31 cellular contexts compared by ENCODE assay signal in genomic region chr13:77373541-77373940, GRCh38.
"Had no signal": no experiment of that assay in that cellular context is flagged by ENCODE, and none has a peak within 500 bp of the region (broad histone marks: within the 10 kb centered on the region; RNA-seq: fewer than 3 reads in every experiment).

No MANE protein-coding gene starts in this region.

- H3K79me2 ChIP-seq: hepatocyte had no signal

- H3K4me3 ChIP-seq: adrenal gland, body of pancreas, esophagus squamous epithelium, gastroesophageal sphincter, heart right ventricle, hepatocyte had no signal

- DNase-seq: activated CD4-positive, alpha-beta memory T cell treated with anti-CD3 and anti-CD28 coated beads for 36 hours; activated CD4-positive, alpha-beta T cell treated with anti-CD3 and anti-CD28 coated beads for 36 hours; activated CD4-positive, alpha-beta T cell treated with anti-CD3 and anti-CD28 coated beads, Interleukin-2, amount 10 ng/mL, durations not matched to agents 24 days and 14 days; activated CD4-positive, CD25-positive, alpha-beta regulatory T cell; activated CD4-positive, CD25-positive, alpha-beta regulatory T cell treated with anti-CD3 and anti-CD28 coated beads, Interleukin-2, amount 50 U/mL, for 72 hours; activated CD8-positive, alpha-beta memory T cell treated with anti-CD3 and anti-CD28 coated beads, Interleukin-2, amount 10 ng/mL, durations not matched to agents 7 days and 5 days; activated CD8-positive, alpha-beta memory T cell treated with anti-CD3 and anti-CD28 coated beads, Interleukin-2, amount 50 U/mL, for 4 hours; activated CD8-positive, alpha-beta T cell treated with anti-CD3 and anti-CD28 coated beads, Interleukin-2, amount 10 ng/mL, durations not matched to agents 7 days and 5 days; activated effector memory CD4-positive, alpha-beta T cell treated with anti-CD3 and anti-CD28 coated beads, Interleukin-2, amount 50 U/mL, for 16 hours; activated naive CD4-positive, alpha-beta T cell treated with anti-CD3 and anti-CD28 coated beads for 36 hours; activated naive CD8-positive, alpha-beta T cell treated with anti-CD3 and anti-CD28 coated beads for 36 hours; activated naive CD8-positive, alpha-beta T cell treated with anti-CD3 and anti-CD28 coated beads, Interleukin-2, amount 50 U/mL, for 24 hours; activated T-cell treated with anti-CD3 and anti-CD28 coated beads, Interleukin-2, amount 50 U/mL, for 1 hour; activated T-cell treated with anti-CD3 and anti-CD28 coated beads, Interleukin-2, amount 50 U/mL, for 48 hours; adrenal gland; amygdala; aorta; body of pancreas; cortex of kidney; dermis blood vessel endothelial cell; effector CD4-positive, alpha-beta T cell; effector memory CD8-positive, alpha-beta T cell; esophagus squamous epithelium; foreskin melanocyte; heart right ventricle had no signal

- H3K27ac Mint-ChIP-seq: activated CD4-positive, alpha-beta memory T cell treated with anti-CD3 and anti-CD28 coated beads for 36 hours; activated CD4-positive, alpha-beta T cell treated with anti-CD3 and anti-CD28 coated beads for 36 hours; activated CD4-positive, alpha-beta T cell treated with anti-CD3 and anti-CD28 coated beads, Interleukin-2, amount 10 ng/mL, durations not matched to agents 24 days and 14 days; activated CD8-positive, alpha-beta memory T cell treated with anti-CD3 and anti-CD28 coated beads, Interleukin-2, amount 10 ng/mL, durations not matched to agents 7 days and 5 days; activated CD8-positive, alpha-beta T cell treated with anti-CD3 and anti-CD28 coated beads, Interleukin-2, amount 10 ng/mL, durations not matched to agents 7 days and 5 days; activated naive CD4-positive, alpha-beta T cell treated with anti-CD3 and anti-CD28 coated beads for 36 hours; activated naive CD4-positive, alpha-beta T cell treated with anti-CD3 and anti-CD28 coated beads, Interleukin-2, amount 50 U/mL, for 24 hours; activated naive CD8-positive, alpha-beta T cell treated with anti-CD3 and anti-CD28 coated beads for 36 hours; activated naive CD8-positive, alpha-beta T cell treated with anti-CD3 and anti-CD28 coated beads, Interleukin-2, amount 50 U/mL, for 24 hours; activated T-helper 1 cell treated with anti-CD3 and anti-CD28 coated beads, Interleukin-12 subunit alpha, Interleukin-12 subunit beta, Interleukin-2, Interleukin-4 antibody, amounts not matched to agents 30 ng/mL and 10 ng/mL and 1 ng/mL, durations not matched to agents 14 hours and 24 hours and 36 hours; activated T-helper 2 cell treated with anti-CD3 and anti-CD28 coated beads, Interferon-gamma antibody, Interleukin-2, Interleukin-4, amounts not matched to agents 10 μg/mL and 5 μg/mL and 100 μg/mL, durations not matched to agents 14 hours and 24 hours and 36 hours; effector memory CD8-positive, alpha-beta T cell had no signal

- H3K4me1 ChIP-seq: adrenal gland, body of pancreas, gastroesophageal sphincter had no signal

- H3K36me3 Mint-ChIP-seq: activated CD4-positive, alpha-beta memory T cell treated with anti-CD3 and anti-CD28 coated beads for 36 hours; activated CD8-positive, alpha-beta memory T cell treated with anti-CD3 and anti-CD28 coated beads, Interleukin-2, amount 10 ng/mL, durations not matched to agents 7 days and 5 days; activated naive CD4-positive, alpha-beta T cell treated with anti-CD3 and anti-CD28 coated beads, Interleukin-2, amount 50 U/mL, for 24 hours; activated naive CD8-positive, alpha-beta T cell treated with anti-CD3 and anti-CD28 coated beads for 36 hours had no signal

- H3K27me3 ChIP-seq: adrenal gland, body of pancreas, esophagus squamous epithelium, gastroesophageal sphincter, heart right ventricle, hepatocyte had no signal

- H3K4me2 ChIP-seq: hepatocyte had no signal

- H3K27ac ChIP-seq: adrenal gland, body of pancreas, epithelial cell of prostate, esophagus squamous epithelium, gastroesophageal sphincter, heart right ventricle, hepatocyte had no signal

- H3K4me1 Mint-ChIP-seq: activated CD4-positive, alpha-beta T cell treated with anti-CD3 and anti-CD28 coated beads, Interleukin-2, amount 10 ng/mL, durations not matched to agents 24 days and 14 days; activated CD8-positive, alpha-beta memory T cell treated with anti-CD3 and anti-CD28 coated beads, Interleukin-2, amount 10 ng/mL, durations not matched to agents 7 days and 5 days; activated naive CD4-positive, alpha-beta T cell treated with anti-CD3 and anti-CD28 coated beads, Interleukin-2, amount 50 U/mL, for 24 hours; activated naive CD8-positive, alpha-beta T cell treated with anti-CD3 and anti-CD28 coated beads for 36 hours had no signal

- ATAC-seq: activated CD4-positive, alpha-beta T cell treated with anti-CD3 and anti-CD28 coated beads for 36 hours; activated CD8-positive, alpha-beta memory T cell treated with anti-CD3 and anti-CD28 coated beads, Interleukin-2, amount 10 ng/mL, durations not matched to agents 7 days and 5 days; activated CD8-positive, alpha-beta T cell treated with anti-CD3 and anti-CD28 coated beads, Interleukin-2, amount 10 ng/mL, durations not matched to agents 7 days and 5 days; activated naive CD8-positive, alpha-beta T cell treated with anti-CD3 and anti-CD28 coated beads, Interleukin-2, amount 50 U/mL, for 24 hours; body of pancreas; effector memory CD8-positive, alpha-beta T cell; gastroesophageal sphincter; heart right ventricle had no signal

- H3K9me3 Mint-ChIP-seq: activated CD4-positive, alpha-beta memory T cell treated with anti-CD3 and anti-CD28 coated beads for 36 hours; activated CD4-positive, alpha-beta T cell treated with anti-CD3 and anti-CD28 coated beads, Interleukin-2, amount 10 ng/mL, durations not matched to agents 24 days and 14 days; activated naive CD4-positive, alpha-beta T cell treated with anti-CD3 and anti-CD28 coated beads for 36 hours; activated naive CD4-positive, alpha-beta T cell treated with anti-CD3 and anti-CD28 coated beads, Interleukin-2, amount 50 U/mL, for 24 hours; activated naive CD8-positive, alpha-beta T cell treated with anti-CD3 and anti-CD28 coated beads for 36 hours; activated naive CD8-positive, alpha-beta T cell treated with anti-CD3 and anti-CD28 coated beads, Interleukin-2, amount 50 U/mL, for 24 hours; activated T-helper 1 cell treated with anti-CD3 and anti-CD28 coated beads, Interleukin-12 subunit alpha, Interleukin-12 subunit beta, Interleukin-2, Interleukin-4 antibody, amounts not matched to agents 30 ng/mL and 10 ng/mL and 1 ng/mL, durations not matched to agents 14 hours and 24 hours and 36 hours; activated T-helper 2 cell treated with anti-CD3 and anti-CD28 coated beads, Interferon-gamma antibody, Interleukin-2, Interleukin-4, amounts not matched to agents 10 μg/mL and 5 μg/mL and 100 μg/mL, durations not matched to agents 14 hours and 24 hours and 36 hours; effector memory CD8-positive, alpha-beta T cell had no signal

- H3K27me3 Mint-ChIP-seq: activated CD4-positive, alpha-beta memory T cell treated with anti-CD3 and anti-CD28 coated beads for 36 hours; activated CD4-positive, alpha-beta T cell treated with anti-CD3 and anti-CD28 coated beads for 36 hours; activated CD8-positive, alpha-beta memory T cell treated with anti-CD3 and anti-CD28 coated beads, Interleukin-2, amount 10 ng/mL, durations not matched to agents 7 days and 5 days; activated naive CD4-positive, alpha-beta T cell treated with anti-CD3 and anti-CD28 coated beads, Interleukin-2, amount 50 U/mL, for 24 hours; activated naive CD8-positive, alpha-beta T cell treated with anti-CD3 and anti-CD28 coated beads for 36 hours; activated naive CD8-positive, alpha-beta T cell treated with anti-CD3 and anti-CD28 coated beads, Interleukin-2, amount 50 U/mL, for 24 hours; effector memory CD8-positive, alpha-beta T cell had no signal

- H2AFZ ChIP-seq: hepatocyte had no signal

- H3K36me3 ChIP-seq: adrenal gland, esophagus squamous epithelium, gastroesophageal sphincter, heart right ventricle had no signal

- H3K4me3 Mint-ChIP-seq: activated CD4-positive, alpha-beta memory T cell treated with anti-CD3 and anti-CD28 coated beads for 36 hours; activated CD4-positive, alpha-beta T cell treated with anti-CD3 and anti-CD28 coated beads for 36 hours; activated CD4-positive, alpha-beta T cell treated with anti-CD3 and anti-CD28 coated beads, Interleukin-2, amount 10 ng/mL, durations not matched to agents 24 days and 14 days; activated CD8-positive, alpha-beta memory T cell treated with anti-CD3 and anti-CD28 coated beads, Interleukin-2, amount 10 ng/mL, durations not matched to agents 7 days and 5 days; activated CD8-positive, alpha-beta T cell treated with anti-CD3 and anti-CD28 coated beads, Interleukin-2, amount 10 ng/mL, durations not matched to agents 7 days and 5 days; activated naive CD4-positive, alpha-beta T cell treated with anti-CD3 and anti-CD28 coated beads for 36 hours; activated naive CD4-positive, alpha-beta T cell treated with anti-CD3 and anti-CD28 coated beads, Interleukin-2, amount 50 U/mL, for 24 hours; activated naive CD8-positive, alpha-beta T cell treated with anti-CD3 and anti-CD28 coated beads for 36 hours; activated naive CD8-positive, alpha-beta T cell treated with anti-CD3 and anti-CD28 coated beads, Interleukin-2, amount 50 U/mL, for 24 hours; activated T-helper 1 cell treated with anti-CD3 and anti-CD28 coated beads, Interleukin-12 subunit alpha, Interleukin-12 subunit beta, Interleukin-2, Interleukin-4 antibody, amounts not matched to agents 30 ng/mL and 10 ng/mL and 1 ng/mL, durations not matched to agents 14 hours and 24 hours and 36 hours; effector memory CD8-positive, alpha-beta T cell had no signal
